10 cellular contexts compared by ENCODE assay signal in genomic region chr16:3945751-3946603, GRCh38.
A peak's percentile ranks its signal among the peaks of the same experiment; 100 is the strongest.
DNase-seq lines count a peak whose midpoint lies in the region; TF ChIP-seq lines count a peak whose summit lies in the region.
"Had no signal": no experiment of that assay in that cellular context is flagged by ENCODE, and none has a peak within 500 bp of the region (broad histone marks: within the 10 kb centered on the region; RNA-seq: fewer than 3 reads in every experiment).

No MANE protein-coding gene starts in this region.

- no peak for TF ChIP-seq CTCF in astrocyte of the spinal cord (IDR thresholded peaks at IDR 0.05; ENCODE audit: low read depth, low read length)
- TF ChIP-seq CTCF in kidney epithelial cell (IDR thresholded peaks at IDR 0.05; ENCODE audit: insufficient read depth, low read length, poor library complexity, severe bottlenecking): no peak

- H3K27me3 ChIP-seq in kidney epithelial cell (ENCODE audit: control insufficient read depth, insufficient read depth, low read length): peaks cover 4% of the 10 kb centered on the region

- DNase-seq in activated effector memory CD4-positive, alpha-beta T cell treated with anti-CD3 and anti-CD28 coated beads, Interleukin-2, amount 50 U/mL, for 16 hours: peak; percentile 25
- DNase-seq in activated effector memory CD4-positive, alpha-beta T cell treated with Interleukin-2 at 50 U/mL for 16 hours: no peak
- DNase-seq in astrocyte of the spinal cord (ENCODE audit: low read depth, low spot score): peak; percentile 98
- peak; percentile 96 for DNase-seq in kidney epithelial cell (ENCODE audit: low read depth)
- DNase-seq in GM19238 (ENCODE audit: insufficient read length, low spot score): no peak
- no peak for DNase-seq in AML-193 (lab: John Stamatoyannopoulos, UW)
- no peak for DNase-seq in globus pallidus (ENCODE audit: low spot score)
- no peak for DNase-seq in stimulated activated CD4-positive, alpha-beta T cell treated with anti-CD3 and anti-CD28 coated beads, Interleukin-4, amount 100 ng/mL, for 1 hour
- DNase-seq: CD4-positive, alpha-beta memory T cell; H9 had no signal

- in situ Hi-C loops in astrocyte of the spinal cord (cut with HindIII; ENCODE audit: low sequenced_read_pairs): no loop called here

- no peaks in the 10 kb centered on the region for H3K36me3 ChIP-seq in kidney epithelial cell (ENCODE audit: control insufficient read depth, insufficient read depth, low read length)

- no peak overlapping the region for H3K4me3 ChIP-seq in astrocyte of the spinal cord (ENCODE audit: low read depth, low read length)
- H3K4me3 ChIP-seq in kidney epithelial cell (ENCODE audit: low read depth, low read length): no peak overlapping the region

Comparison
In these comparisons a context has a peak if more than half of its experiments do, and no peak if none do; other contexts are left out.
1. DNase-seq: peak in activated effector memory CD4-positive, alpha-beta T cell treated with anti-CD3 and anti-CD28 coated beads, Interleukin-2, amount 50 U/mL, for 16 hours (single experiment), astrocyte of the spinal cord (single experiment) and kidney epithelial cell (single experiment); none in activated effector memory CD4-positive, alpha-beta T cell treated with Interleukin-2 at 50 U/mL for 16 hours (single experiment), GM19238 (single experiment), AML-193 (0 of 2), globus pallidus (single experiment) and stimulated activated CD4-positive, alpha-beta T cell treated with anti-CD3 and anti-CD28 coated beads, Interleukin-4, amount 100 ng/mL, for 1 hour (single experiment).